In genomic region chr7:133780912-133781311, GRCh38 we compare ENCODE assay signal across 25 cellular contexts.
"Had no signal": no experiment of that assay in that cellular context is flagged by ENCODE, and none has a peak within 500 bp of the region (broad histone marks: within the 10 kb centered on the region; RNA-seq: fewer than 3 reads in every experiment).

No MANE protein-coding gene starts in this region.

- H3K27me3 ChIP-seq: neural progenitor cell, ovary, stomach, thyroid gland, tibial nerve, upper lobe of left lung, vagina had no signal

- H3K27ac ChIP-seq: neural progenitor cell, ovary, parathyroid adenoma, psoas muscle, stomach, thoracic aorta, thyroid gland, tibial nerve, upper lobe of left lung, vagina had no signal

- H3K9ac ChIP-seq: neural progenitor cell, parathyroid adenoma had no signal

- H3K4me2 ChIP-seq: neural progenitor cell had no signal

- H3K79me2 ChIP-seq: parathyroid adenoma had no signal

- ATAC-seq: natural killer cell; psoas muscle; right cardiac atrium; sciatic nerve; stimulated activated effector memory CD8-positive, alpha-beta T cell treated with anti-CD3 and anti-CD28 coated beads, Interleukin-12 subunit alpha, Interleukin-12 subunit beta, amount 100 ng/mL, for 72 hours; stimulated activated naive B cell treated with anti-CD40 and anti-IgM and Interleukin-4, amounts not matched to agents 10 μg/mL and 1 μg/mL and 100 μg/mL, for 72 hours had no signal

- FAIRE-seq: small intestine, urothelium cell line had no signal

- H3K4me3 ChIP-seq: neural progenitor cell, ovary, psoas muscle, stomach, thoracic aorta, thyroid gland, tibial nerve, upper lobe of left lung, vagina had no signal

- H3K9me3 ChIP-seq: ovary, psoas muscle, stomach, thoracic aorta, thyroid gland, tibial nerve, upper lobe of left lung, vagina had no signal

- DNase-seq: natural killer cell; occipital lobe; ovary; posterior cingulate gyrus; psoas muscle; right cardiac atrium; small intestine; stimulated activated CD4-positive, alpha-beta T cell treated with anti-CD3 and anti-CD28 coated beads, Interleukin-15, amount 100 ng/mL, for 24 hours; stimulated activated CD4-positive, alpha-beta T cell treated with anti-CD3 and anti-CD28 coated beads, Interleukin-2, amount 100 ng/mL, for 24 hours; stimulated activated CD4-positive, alpha-beta T cell treated with anti-CD3 and anti-CD28 coated beads, Interleukin-2, amount 100 ng/mL, for 48 hours; stimulated activated CD4-positive, alpha-beta T cell treated with anti-CD3 and anti-CD28 coated beads, Interleukin-4, amount 100 ng/mL, for 24 hours; stimulated activated naive B cell treated with anti-CD40 and anti-IgM and Interleukin-4, amounts not matched to agents 10 μg/mL and 1 μg/mL and 100 μg/mL, for 72 hours; stimulated activated naive CD4-positive, alpha-beta T cell treated with Interleukin-2 at 50 U/mL for 16 hours; stomach; thyroid gland; trophoblast cell; upper lobe of left lung had no signal

- H3K36me3 ChIP-seq: neural progenitor cell, ovary, stomach, thoracic aorta, thyroid gland, upper lobe of left lung, vagina had no signal

- H2AFZ ChIP-seq: neural progenitor cell, parathyroid adenoma had no signal

- H3K4me1 ChIP-seq: neural progenitor cell, parathyroid adenoma, psoas muscle, stomach, thyroid gland, tibial nerve, upper lobe of left lung, vagina had no signal
